ENCODE assay signal across 9 cellular contexts in the genomic region with DNA sequence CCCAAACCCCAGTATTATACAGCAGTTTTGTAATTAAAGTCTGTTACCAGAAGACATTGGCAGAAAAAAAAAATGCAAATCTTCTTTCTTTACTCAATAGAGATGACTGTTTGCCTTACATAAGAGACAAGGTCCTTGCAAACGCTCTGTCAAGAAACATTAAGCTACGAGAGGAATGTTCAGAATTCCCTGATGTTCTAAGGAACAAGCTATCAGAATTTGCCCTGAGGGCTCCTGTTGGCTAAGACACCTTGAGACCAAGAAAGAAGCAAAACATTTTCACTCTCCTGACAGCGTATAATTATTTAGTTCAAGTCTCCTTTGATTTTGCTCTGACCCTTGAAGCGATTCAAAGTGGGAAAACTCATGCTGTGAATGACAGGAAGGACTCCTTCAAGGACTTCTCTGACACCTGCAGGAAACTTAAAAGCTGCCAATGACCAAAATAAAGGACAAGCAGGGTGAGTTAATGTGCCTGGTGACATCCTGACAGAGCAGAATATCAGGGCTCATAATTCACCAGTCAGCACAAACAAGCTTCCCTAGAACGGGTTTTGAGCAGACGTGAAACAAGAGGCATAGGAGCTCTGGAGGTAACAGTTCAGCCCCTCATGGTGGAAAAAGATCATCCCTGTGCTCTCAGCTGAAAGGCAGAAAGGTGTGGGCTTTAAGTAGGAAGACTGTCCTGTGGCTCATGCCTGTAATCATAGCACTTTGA. TPM values are rescaled to one million over a fixed set of nuclear protein-coding genes. Genes with fewer than 3 reads are reported as not detected.
DNase-seq lines count a peak whose midpoint lies in the region; ATAC-seq and TF ChIP-seq lines count a peak whose summit lies in the region.
"Had no signal": no experiment of that assay in that cellular context is flagged by ENCODE, and none has a peak within 500 bp of the region (broad histone marks: within the 10 kb centered on the region; RNA-seq: fewer than 3 reads in every experiment).

No MANE protein-coding gene starts in this region.

- H3K9me3 Mint-ChIP-seq in activated naive CD4-positive, alpha-beta T cell treated with anti-CD3 and anti-CD28 coated beads, Interleukin-2, amount 50 U/mL, for 24 hours = no peaks in the 10 kb centered on the region
- no peaks in the 10 kb centered on the region for H3K9me3 Mint-ChIP-seq in activated naive CD8-positive, alpha-beta T cell treated with anti-CD3 and anti-CD28 coated beads, Interleukin-2, amount 50 U/mL, for 24 hours
- peaks cover 4% of the 10 kb centered on the region for H3K9me3 Mint-ChIP-seq in type B pancreatic cell

- peak overlapping the region; percentile 98 for H3K27ac ChIP-seq in lower lobe of right lung

- H3K4me1 Mint-ChIP-seq in activated naive CD4-positive, alpha-beta T cell treated with anti-CD3 and anti-CD28 coated beads, Interleukin-2, amount 50 U/mL, for 24 hours = peaks cover 75% of the 10 kb centered on the region
- H3K4me1 Mint-ChIP-seq in activated naive CD8-positive, alpha-beta T cell treated with anti-CD3 and anti-CD28 coated beads, Interleukin-2, amount 50 U/mL, for 24 hours = peaks cover 75% of the 10 kb centered on the region
- peaks cover 42% of the 10 kb centered on the region for H3K4me1 Mint-ChIP-seq in type B pancreatic cell (ENCODE audit: unreplicated experiment)

- H3K4me3 ChIP-seq in lower lobe of right lung = peak overlapping the region; percentile 9

- no peaks in the 10 kb centered on the region for H3K27me3 ChIP-seq in lower lobe of right lung (ENCODE audit: low read depth)

- intact Hi-C loops in lower lobe of right lung (cut with DNase I) = no loop called here

- H3K9me3 ChIP-seq in lower lobe of right lung = no peaks in the 10 kb centered on the region

- peak overlapping the region; percentile 80 for H3K4me3 Mint-ChIP-seq in activated naive CD4-positive, alpha-beta T cell treated with anti-CD3 and anti-CD28 coated beads, Interleukin-2, amount 50 U/mL, for 24 hours
- H3K4me3 Mint-ChIP-seq in activated naive CD8-positive, alpha-beta T cell treated with anti-CD3 and anti-CD28 coated beads, Interleukin-2, amount 50 U/mL, for 24 hours = peak overlapping the region; percentile 58
- peak overlapping the region; percentile 88 for H3K4me3 Mint-ChIP-seq in type B pancreatic cell

- H3K36me3 Mint-ChIP-seq in activated naive CD4-positive, alpha-beta T cell treated with anti-CD3 and anti-CD28 coated beads, Interleukin-2, amount 50 U/mL, for 24 hours = peaks cover 10% of the 10 kb centered on the region
- H3K36me3 Mint-ChIP-seq in activated naive CD8-positive, alpha-beta T cell treated with anti-CD3 and anti-CD28 coated beads, Interleukin-2, amount 50 U/mL, for 24 hours (ENCODE audit: low read depth) = peaks cover 32% of the 10 kb centered on the region
- peaks cover 16% of the 10 kb centered on the region for H3K36me3 Mint-ChIP-seq in type B pancreatic cell

- H3K4me1 ChIP-seq in lower lobe of right lung = peaks cover 72% of the 10 kb centered on the region

- no peak for TF ChIP-seq CTCF in lower lobe of right lung (IDR thresholded peaks at IDR 0.05)
- no peak for TF ChIP-seq CTCF in type B pancreatic cell (conservative IDR thresholded peaks at IDR 0.05)

- H3K36me3 ChIP-seq in lower lobe of right lung = no peaks in the 10 kb centered on the region

- ATAC-seq in activated naive CD8-positive, alpha-beta T cell treated with anti-CD3 and anti-CD28 coated beads, Interleukin-2, amount 50 U/mL, for 24 hours = no peak
- ATAC-seq in lower lobe of right lung (no peak), HG03460 (IDR thresholded peaks at IDR 0.05; ENCODE audit: unreplicated experiment) (no peak)

- no peak for DNase-seq in activated naive CD4-positive, alpha-beta T cell treated with Interleukin-2 at 50 U/mL for 16 hours
- DNase-seq in activated naive CD8-positive, alpha-beta T cell treated with anti-CD3 and anti-CD28 coated beads, Interleukin-2, amount 50 U/mL, for 24 hours = no peak
- DNase-seq in lower lobe of right lung = no peak
- DNase-seq in type B pancreatic cell (ENCODE audit: extremely low spot score, unreplicated experiment) = no peak
- no peak for DNase-seq in HUDEP-2 (lab: John Stamatoyannopoulos, UW; ENCODE audit: unreplicated experiment in 76 of 76)
- DNase-seq in activated effector memory CD4-positive, alpha-beta T cell treated with anti-CD3 and anti-CD28 coated beads, Interleukin-2, amount 50 U/mL, for 16 hours = no peak
- DNase-seq: stimulated activated CD4-positive, alpha-beta T cell treated with anti-CD3 and anti-CD28 coated beads, Interleukin-12 subunit alpha, Interleukin-12 subunit beta, amount 100 ng/mL, for 4 hours had no signal

- peak overlapping the region; percentile 95 for H3K27ac Mint-ChIP-seq in activated naive CD4-positive, alpha-beta T cell treated with anti-CD3 and anti-CD28 coated beads, Interleukin-2, amount 50 U/mL, for 24 hours
- peak overlapping the region; percentile 84 for H3K27ac Mint-ChIP-seq in activated naive CD8-positive, alpha-beta T cell treated with anti-CD3 and anti-CD28 coated beads, Interleukin-2, amount 50 U/mL, for 24 hours
- H3K27ac Mint-ChIP-seq in type B pancreatic cell = peak overlapping the region; percentile 98

- H3K27me3 Mint-ChIP-seq in activated naive CD4-positive, alpha-beta T cell treated with anti-CD3 and anti-CD28 coated beads, Interleukin-2, amount 50 U/mL, for 24 hours = no peaks in the 10 kb centered on the region
- H3K27me3 Mint-ChIP-seq in activated naive CD8-positive, alpha-beta T cell treated with anti-CD3 and anti-CD28 coated beads, Interleukin-2, amount 50 U/mL, for 24 hours = no peaks in the 10 kb centered on the region
- no peaks in the 10 kb centered on the region for H3K27me3 Mint-ChIP-seq in type B pancreatic cell

RNA-seq across cellular contexts. Expression of a gene that starts 2.5 kb away (rescaled TPM):
- total RNA-seq in lower lobe of right lung (122 TPM), type B pancreatic cell (ENCODE audit: low replicate concordance) (58.0 and 100 TPM in 2 replicates)

RNA-seq across cellular contexts. Expression of a gene that starts 19.2 kb away (rescaled TPM):
- total RNA-seq in lower lobe of right lung = 29.4 TPM
- 32.7 and 50.3 TPM in 2 replicates for total RNA-seq in type B pancreatic cell (ENCODE audit: low replicate concordance)

RNA-seq across cellular contexts. Expression of a gene that starts 27.7 kb away (rescaled TPM):
- total RNA-seq in lower lobe of right lung = 40.3 TPM
- total RNA-seq in type B pancreatic cell (ENCODE audit: low replicate concordance) = 44.9 and 46.4 TPM in 2 replicates

RNA-seq across cellular contexts. Expression of a gene that starts 36.0 kb away (rescaled TPM):
- total RNA-seq in lower lobe of right lung (92.2 TPM), type B pancreatic cell (ENCODE audit: low replicate concordance) (112 and 117 TPM in 2 replicates)

RNA-seq across cellular contexts. Expression of a gene that starts 44.2 kb away (rescaled TPM):
- total RNA-seq in lower lobe of right lung (not detected), type B pancreatic cell (ENCODE audit: low replicate concordance) (not detected in 2 replicates)
